14 cellular contexts compared by ENCODE assay signal in the genomic region with DNA sequence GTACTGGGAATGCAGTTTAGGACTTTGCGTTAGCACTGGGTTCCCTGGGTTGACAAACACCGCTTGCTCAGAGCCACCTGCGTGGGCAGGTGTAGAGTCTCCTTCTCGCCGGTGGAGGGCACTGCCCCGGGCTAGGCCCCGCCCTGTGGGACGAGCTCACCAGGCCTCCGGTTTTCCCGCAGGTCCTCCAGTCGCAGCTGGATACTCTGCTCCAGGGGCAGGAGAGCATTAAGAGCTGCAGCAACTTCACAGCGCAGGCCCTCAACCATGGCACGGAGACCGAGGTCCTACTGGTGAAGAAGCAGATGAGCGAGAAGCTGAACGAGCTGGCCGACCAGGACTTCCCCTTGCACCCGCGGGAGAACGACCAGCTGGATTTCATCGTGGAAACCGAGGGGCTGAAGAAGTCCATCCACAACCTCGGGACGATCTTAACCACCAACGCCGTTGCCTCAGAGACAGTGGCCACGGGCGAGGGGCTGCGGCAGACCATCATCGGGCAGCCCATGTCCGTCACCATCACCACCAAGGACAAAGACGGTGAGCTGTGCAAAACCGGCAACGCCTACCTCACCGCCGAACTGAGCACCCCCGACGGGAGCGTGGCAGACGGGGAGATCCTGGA. TPM values are rescaled to one million over a fixed set of nuclear protein-coding genes. Genes with fewer than 3 reads are reported as not detected.
A peak's percentile ranks its signal among the peaks of the same experiment; 100 is the strongest.
DNase-seq lines count a peak whose midpoint lies in the region; ATAC-seq and TF ChIP-seq lines count a peak whose summit lies in the region.
"Had no signal": no experiment of that assay in that cellular context is flagged by ENCODE, and none has a peak within 500 bp of the region (broad histone marks: within the 10 kb centered on the region; RNA-seq: fewer than 3 reads in every experiment).

No MANE protein-coding gene starts in this region.

- H3K4me3 Mint-ChIP-seq in nephron = no peak overlapping the region
- no peak overlapping the region for H3K4me3 Mint-ChIP-seq in naive thymus-derived CD8-positive, alpha-beta T cell
- H3K4me3 Mint-ChIP-seq: endodermal cell had no signal

- no peaks in the 10 kb centered on the region for H3K36me3 ChIP-seq in upper lobe of right lung

- no peaks in the 10 kb centered on the region for H3K9me3 ChIP-seq in upper lobe of right lung

- H3K27me3 ChIP-seq in upper lobe of right lung = no peaks in the 10 kb centered on the region

- H3K36me3 Mint-ChIP-seq in nephron (ENCODE audit: low read depth) = peaks cover 78% of the 10 kb centered on the region
- H3K36me3 Mint-ChIP-seq in naive thymus-derived CD8-positive, alpha-beta T cell = peaks cover 8 to 12% (median 11%) of the 10 kb centered on the region in 3 donors

- H3K4me3 ChIP-seq in epithelial cell of esophagus (ENCODE audit: low read length) = no peak overlapping the region
- H3K4me3 ChIP-seq in upper lobe of right lung = no peak overlapping the region

- H3K4me1 ChIP-seq in upper lobe of right lung = peaks cover 8% of the 10 kb centered on the region

- POLR2A ChIA-PET in naive thymus-derived CD8-positive, alpha-beta T cell (lab: Charles Lee) = no interaction called here

- H3K9me3 Mint-ChIP-seq in nephron = peaks cover 8% of the 10 kb centered on the region
- H3K9me3 Mint-ChIP-seq in naive thymus-derived CD8-positive, alpha-beta T cell = peaks cover 4 to 15% (median 11%) of the 10 kb centered on the region in 9 donors

- no peak overlapping the region for H3K27ac ChIP-seq in upper lobe of right lung

- peak; percentile 14 for ATAC-seq in upper lobe of right lung
- no peak for ATAC-seq in naive thymus-derived CD8-positive, alpha-beta T cell
- ATAC-seq: Right ventricle myocardium inferior had no signal

- TF ChIP-seq CTCF in epithelial cell of esophagus (IDR thresholded peaks at IDR 0.05; ENCODE audit: insufficient read depth, low read depth, low read length, missing control alignments) (peak; percentile 39), nephron (IDR thresholded peaks at IDR 0.05; ENCODE audit: unreplicated experiment in 3 of 3) (no peak), upper lobe of right lung (IDR thresholded peaks at IDR 0.05) (no peak)

- H3K4me1 Mint-ChIP-seq in nephron = peaks cover 36% of the 10 kb centered on the region
- H3K4me1 Mint-ChIP-seq in naive thymus-derived CD8-positive, alpha-beta T cell = peaks cover 0 to 2% (median 0%) of the 10 kb centered on the region in 4 donors

- intact Hi-C loops in upper lobe of right lung (cut with DNase I) = no loop called here

- peak overlapping the region in 2 of 3 experiments; percentile 81 to 95 for H3K27ac Mint-ChIP-seq in nephron
- no peak overlapping the region for H3K27ac Mint-ChIP-seq in naive thymus-derived CD8-positive, alpha-beta T cell
- H3K27ac Mint-ChIP-seq: endodermal cell had no signal

- peak; percentile 12 for DNase-seq in NCI-H748 (lab: John Stamatoyannopoulos, UW; ENCODE audit: unreplicated experiment)
- no peak for DNase-seq in NCI-H748 treated with DMSO at 0.1 percent for 48 hours (lab: John Stamatoyannopoulos, UW)
- DNase-seq in epithelial cell of esophagus (ENCODE audit: low read depth) = peak; percentile 49
- DNase-seq in upper lobe of right lung = no peak
- DNase-seq in NCI-H345 treated with DMSO at 0.1 percent for 48 hours (lab: John Stamatoyannopoulos, UW; ENCODE audit: unreplicated experiment) = no peak
- no peak for DNase-seq in NCI-H82 treated with DMSO at 0.1 percent for 48 hours (lab: John Stamatoyannopoulos, UW; ENCODE audit: unreplicated experiment)
- DNase-seq in naive thymus-derived CD8-positive, alpha-beta T cell = no peak
- DNase-seq: activated naive CD4-positive, alpha-beta T cell treated with anti-CD3 and anti-CD28 coated beads, Interleukin-2, amount 50 U/mL, for 16 hours; activated T-cell treated with anti-CD3 and anti-CD28 coated beads for 4 hours; DMS 273 treated with DMSO at 0.1 percent for 48 hours; endodermal cell; stimulated activated CD4-positive, alpha-beta T cell treated with anti-CD3 and anti-CD28 coated beads, Interleukin-4, amount 100 ng/mL, for 4 hours had no signal

- peaks cover 3% of the 10 kb centered on the region for H3K27me3 Mint-ChIP-seq in nephron (ENCODE audit: low read depth)
- peaks cover 0 to 2% (median 0%) of the 10 kb centered on the region in 5 donors for H3K27me3 Mint-ChIP-seq in naive thymus-derived CD8-positive, alpha-beta T cell

RNA-seq across cellular contexts. Expression of gene MND1, which starts 49.2 kb away (rescaled TPM):
- total RNA-seq in upper lobe of right lung = not detected
- total RNA-seq in naive thymus-derived CD8-positive, alpha-beta T cell = not detected
- polyA plus RNA-seq in naive thymus-derived CD8-positive, alpha-beta T cell = not detected

Comparison
In these comparisons a context has a peak if more than half of its experiments do, and no peak if none do; other contexts are left out.
1. DNase-seq: peak in NCI-H748 (single experiment) and epithelial cell of esophagus (single experiment); none in NCI-H748 treated with DMSO at 0.1 percent for 48 hours (single experiment), upper lobe of right lung (single experiment), NCI-H345 treated with DMSO at 0.1 percent for 48 hours (single experiment), NCI-H82 treated with DMSO at 0.1 percent for 48 hours (single experiment) and naive thymus-derived CD8-positive, alpha-beta T cell (0 of 10).
2. H3K27ac Mint-ChIP-seq: peak in nephron (2 of 3); none in naive thymus-derived CD8-positive, alpha-beta T cell (0 of 10).